ENCODE assay signal across 1 cellular context in genomic region chr19:12156254-12157058, GRCh38.
TF ChIP-seq lines count a peak whose summit lies in the region.

Gene ZNF625, minus strand, starts transcription at chr19:12156734. Its CDS starts 176 bp downstream, at chr19:12156558.

TF ChIP-seq in WTC11, 78 proteins besides CTCF, POLR2A, EP300 and RAD21 (continued from another document):
- TF ChIP-seq ARID4B (CRISPR knock-in tag; IDR thresholded peaks at IDR 0.05; ENCODE audit: borderline replicate concordance) (0 out of 2 replicates have a peak, but pooled peaks have one; percentile 64), NR2C2 (CRISPR knock-in tag; IDR thresholded peaks at IDR 0.05) (no peak), USF1 (CRISPR knock-in tag; IDR thresholded peaks at IDR 0.05) (no peak), ZNF232 (CRISPR knock-in tag; IDR thresholded peaks at IDR 0.05) (no peak), RELA (CRISPR knock-in tag; IDR thresholded peaks at IDR 0.05; ENCODE audit: borderline replicate concordance) (no peak), FOXP1 (CRISPR knock-in tag; IDR thresholded peaks at IDR 0.05; ENCODE audit: borderline replicate concordance) (no peak), ELF4 (CRISPR knock-in tag; IDR thresholded peaks at IDR 0.05; ENCODE audit: low read depth) (no peak), ATF1 (CRISPR knock-in tag; IDR thresholded peaks at IDR 0.05) (no peak), CREM (CRISPR knock-in tag; IDR thresholded peaks at IDR 0.05) (no peak), ZMAT4 (CRISPR knock-in tag; IDR thresholded peaks at IDR 0.05) (no peak), ZNF396 (CRISPR knock-in tag; IDR thresholded peaks at IDR 0.05; ENCODE audit: borderline replicate concordance) (no peak), E2F1 (CRISPR knock-in tag; IDR thresholded peaks at IDR 0.05) (no peak), ETV6 (CRISPR knock-in tag; IDR thresholded peaks at IDR 0.05) (0 out of 2 replicates have a peak, but pooled peaks have one; percentile 24), ZNF121 (CRISPR knock-in tag; IDR thresholded peaks at IDR 0.05) (peak; percentile 92), NFYB (CRISPR knock-in tag; conservative IDR thresholded peaks at IDR 0.05; ENCODE audit: low read depth) (peak; percentile 84), FOXK1 (CRISPR knock-in tag; IDR thresholded peaks at IDR 0.05) (no peak), HMGXB4 (CRISPR knock-in tag; IDR thresholded peaks at IDR 0.05) (0 out of 2 replicates have a peak, but pooled peaks have one; percentile 40), TCF7 (CRISPR knock-in tag; IDR thresholded peaks at IDR 0.05; ENCODE audit: low read depth) (no peak), MLX (CRISPR knock-in tag; IDR thresholded peaks at IDR 0.05) (no peak), ZBTB21 (CRISPR knock-in tag; IDR thresholded peaks at IDR 0.05; ENCODE audit: borderline replicate concordance) (no peak), ZNF263 (CRISPR knock-in tag; IDR thresholded peaks at IDR 0.05; ENCODE audit: low read depth) (no peak), SP1 (CRISPR knock-in tag; conservative IDR thresholded peaks at IDR 0.05) (no peak; the same call in 1 of the 2 replicates), RORB (CRISPR knock-in tag; IDR thresholded peaks at IDR 0.05) (no peak)
